In genomic region chr2:121429927-121430511, GRCh38 we compare ENCODE assay signal across 20 cellular contexts.
A peak's percentile ranks its signal among the peaks of the same experiment; 100 is the strongest.
DNase-seq lines count a peak whose midpoint lies in the region; ATAC-seq, FAIRE-seq and TF ChIP-seq lines count a peak whose summit lies in the region.
"Had no signal": no experiment of that assay in that cellular context is flagged by ENCODE, and none has a peak within 500 bp of the region (broad histone marks: within the 10 kb centered on the region; RNA-seq: fewer than 3 reads in every experiment).

No MANE protein-coding gene starts in this region.

- TF ChIP-seq POLR2A in heart left ventricle (IDR thresholded peaks at IDR 0.05) (no peak), K562 (conservative IDR thresholded peaks at IDR 0.05) (no peak)

- POLR2A ChIA-PET in K562 (lab: Yijun Ruan, JAX) = interaction anchor here (0.9 to 1.7 kb wide), 3 partner anchors 14 to 101 kb away, joined by 3 to 6 read pairs (median 5); partner anchors contain the start of gene RNU4ATAC
- POLR2A ChIA-PET in naive thymus-derived CD8-positive, alpha-beta T cell (lab: Charles Lee) = no interaction called here

- H3K9ac ChIP-seq in K562 (ENCODE audit: insufficient read depth in 1 of 2, low read depth in 2 of 2, low read length in 2 of 2) (0 out of 4 replicates have a peak overlapping the region, but pooled peaks of 1 of the 2 experiments have one; percentile 11), mucosa of stomach (ENCODE audit: low read length) (peak overlapping the region; percentile 44), endodermal cell (ENCODE audit: extremely low read depth, low read length, poor library complexity, severe bottlenecking) (no peak overlapping the region)
- H3K9ac ChIP-seq: GM23248, SK-N-SH had no signal

- no TSS peak for BruUV-seq in K562 (replicated peaks; lab: Mats Ljungman, UMichigan)

- H3K79me2 ChIP-seq in K562 (ENCODE audit: control insufficient read depth, insufficient read depth, low read length) = no peaks in the 10 kb centered on the region

- CTCF ChIA-PET in K562 (lab: Yijun Ruan, JAX; ENCODE audit: low intra/inter-chr PET ratio) = no interaction called here

- H3K36me3 Mint-ChIP-seq in naive thymus-derived CD8-positive, alpha-beta T cell = peaks cover 5 to 56% (median 34%) of the 10 kb centered on the region in 3 donors
- H3K36me3 Mint-ChIP-seq in endodermal cell (ENCODE audit: low read depth) = peaks cover 42% of the 10 kb centered on the region

- intact Hi-C loops in heart left ventricle (cut with DNase I) (no loop called here), Right ventricle myocardium inferior (cut with DNase I) (no loop called here), K562 (cut with micrococcal nuclease) (no loop called here)

- no peaks in the 10 kb centered on the region for H3K27me3 Mint-ChIP-seq in naive thymus-derived CD8-positive, alpha-beta T cell
- no peaks in the 10 kb centered on the region for H3K27me3 Mint-ChIP-seq in endodermal cell (ENCODE audit: insufficient read depth)
- H3K27me3 Mint-ChIP-seq: CD4-positive, CD25-positive, alpha-beta regulatory T cell had no signal

- H3K9me3 ChIP-seq in heart left ventricle (no peaks in the 10 kb centered on the region), K562 (replicated peaks; ENCODE audit: control insufficient read depth, insufficient read depth, low read depth, low read length) (no peaks in the 10 kb centered on the region), mucosa of stomach (ENCODE audit: control insufficient read depth, low read length) (no peaks in the 10 kb centered on the region), endodermal cell (ENCODE audit: control insufficient read depth, low read length) (no peaks in the 10 kb centered on the region)
- H3K9me3 ChIP-seq: A549, MG63, SK-N-SH had no signal

- TF ChIP-seq CTCF in heart left ventricle (IDR thresholded peaks at IDR 0.05) = no peak
- TF ChIP-seq CTCF in K562 (IDR thresholded peaks at IDR 0.05 in 2 of 3, conservative IDR thresholded peaks at IDR 0.05 in 1 of 3; ENCODE audit: insufficient read depth in 2 of 3, low read depth in 1 of 3, low read length in 3 of 3) = no peak
- TF ChIP-seq CTCF in endodermal cell (conservative IDR thresholded peaks at IDR 0.05) = no peak

- 73 to 79% (median 75%) methylated on average over 16 of the region's 16 CpGs for WGBS in heart left ventricle, 4 donors
- 78% methylated on average over 16 of the region's 16 CpGs for whole genome bisulfite sequencing in K562 (ENCODE audit: insufficient coverage, low coverage, missing lambda C conversion rate)
- 97 to 98% methylated on average over 12 to 16 of the region's 16 CpGs for WGBS in endodermal cell (ENCODE audit: insufficient coverage in 1 of 2, insufficient read length in 1 of 2), 2 experiments

- H3K4me1 ChIP-seq in heart left ventricle (peaks cover 0 to 20% (median 6%) of the 10 kb centered on the region in 12 donors), K562 (replicated peaks in 1 of 2; ENCODE audit: control insufficient read depth in 2 of 2, insufficient read depth in 2 of 2, low read length in 2 of 2) (peaks cover 4 to 12% of the 10 kb centered on the region in 2 experiments; a peak in 3 of 5 replicates), mucosa of stomach (ENCODE audit: control insufficient read depth, insufficient read depth, low read length) (peaks cover 11% of the 10 kb centered on the region), endodermal cell (ENCODE audit: control insufficient read depth, insufficient read depth, low read length) (peaks cover 4% of the 10 kb centered on the region)
- H3K4me1 ChIP-seq: A549 had no signal

- no peaks in the 10 kb centered on the region for H3K27me3 ChIP-seq in heart left ventricle
- H3K27me3 ChIP-seq in K562 (ENCODE audit: control insufficient read depth in 2 of 2, insufficient read depth in 2 of 2, low read length in 2 of 2) = no peaks in the 10 kb centered on the region
- H3K27me3 ChIP-seq in mucosa of stomach (ENCODE audit: control insufficient read depth, insufficient read depth, low read length) = no peaks in the 10 kb centered on the region
- H3K27me3 ChIP-seq in endodermal cell (ENCODE audit: control insufficient read depth, insufficient read depth, low read length, poor library complexity, severe bottlenecking) = no peaks in the 10 kb centered on the region
- H3K27me3 ChIP-seq: MG63 had no signal

- no peak overlapping the region for H2AFZ ChIP-seq in K562 (ENCODE audit: low read depth, low read length)
- H2AFZ ChIP-seq: GM23248 had no signal

- H3K4me3 Mint-ChIP-seq in naive thymus-derived CD8-positive, alpha-beta T cell = no peak overlapping the region
- no peak overlapping the region for H3K4me3 Mint-ChIP-seq in endodermal cell
- H3K4me3 Mint-ChIP-seq: CD4-positive, CD25-positive, alpha-beta regulatory T cell had no signal

- H3K36me3 ChIP-seq in heart left ventricle = peaks cover 0 to 80% (median 54%) of the 10 kb centered on the region in 9 donors
- peaks cover 37% of the 10 kb centered on the region for H3K36me3 ChIP-seq in K562 (ENCODE audit: control insufficient read depth, insufficient read depth, low read length)
- H3K36me3 ChIP-seq in mucosa of stomach (ENCODE audit: control insufficient read depth, insufficient read depth, low read length) = no peaks in the 10 kb centered on the region
- H3K36me3 ChIP-seq in endodermal cell (ENCODE audit: control insufficient read depth, insufficient read depth, low read length) = peaks cover 34% of the 10 kb centered on the region

- H3K4me1 Mint-ChIP-seq in naive thymus-derived CD8-positive, alpha-beta T cell = no peaks in the 10 kb centered on the region
- peaks cover 18% of the 10 kb centered on the region for H3K4me1 Mint-ChIP-seq in endodermal cell
- H3K4me1 Mint-ChIP-seq: CD4-positive, CD25-positive, alpha-beta regulatory T cell had no signal

- H3K27ac ChIP-seq in heart left ventricle = peak overlapping the region in 5 of 12 donors; percentile 19 to 50 (median 38)
- peak overlapping the region; percentile 14; the same call in 2 of the 3 replicates for H3K27ac ChIP-seq in K562 (ENCODE audit: extremely low read depth, low read depth, low read length)
- H3K27ac ChIP-seq in endodermal cell (ENCODE audit: low read depth, low read length) = no peak overlapping the region
- H3K27ac ChIP-seq: A549, GM23248 had no signal

- 0 out of 2 replicates have a peak overlapping the region, but pooled peaks have one; percentile 24 for H3K4me2 ChIP-seq in K562 (ENCODE audit: insufficient read depth, low read length)
- H3K4me2 ChIP-seq: A549, SK-N-SH had no signal

- FAIRE-seq in K562 (lab: Jason Lieb, UNC) = no peak
- FAIRE-seq: A549 had no signal

- H3K4me3 ChIP-seq in heart left ventricle (no peak overlapping the region), K562 (no peak overlapping the region), mucosa of stomach (ENCODE audit: low read length) (no peak overlapping the region), endodermal cell (ENCODE audit: low read length) (no peak overlapping the region)
- H3K4me3 ChIP-seq: A549, GM23248, MG63 had no signal

- no peak overlapping the region for H3K27ac Mint-ChIP-seq in naive thymus-derived CD8-positive, alpha-beta T cell
- H3K27ac Mint-ChIP-seq in endodermal cell = no peak overlapping the region

- H4K20me1 ChIP-seq in K562 (replicated peaks; ENCODE audit: control insufficient read depth, insufficient read depth, low read length) = no peaks in the 10 kb centered on the region

- TF ChIP-seq RAD21 in K562 (CRISPR knock-in tag; conservative IDR thresholded peaks at IDR 0.05 in 1 of 2, IDR thresholded peaks at IDR 0.05 in 1 of 2) = no peak

- in situ Hi-C loops in K562 (cut with MboI) = no loop called here

- no peaks in the 10 kb centered on the region for H3K9me1 ChIP-seq in K562 (ENCODE audit: control insufficient read depth, insufficient read depth, low read length)

- DNase-seq in heart left ventricle (no peak), Right ventricle myocardium inferior (ENCODE audit: missing footprints) (no peak), K562 (ENCODE audit: extremely low read depth in 1 of 4, low spot score in 3 of 4) (no peak), AG08396 (ENCODE audit: low spot score) (no peak), endodermal cell (no peak)
- no peak for DNase-seq in naive thymus-derived CD8-positive, alpha-beta T cell
- DNase-seq: CD4-positive, CD25-positive, alpha-beta regulatory T cell; DMS79 treated with DMSO at 0.1 percent for 48 hours; GM23248; MG63; NCI-H1417 treated with DMSO at 0.1 percent for 48 hours; NCI-H187; NCI-H446 treated with DMSO at 0.1 percent for 48 hours; NCI-H526 treated with DMSO at 0.1 percent for 48 hours; PC-3; SHP77 treated with DMSO at 0.1 percent for 48 hours; SK-N-SH had no signal

- H3K9me3 Mint-ChIP-seq in naive thymus-derived CD8-positive, alpha-beta T cell = no peaks in the 10 kb centered on the region
- H3K9me3 Mint-ChIP-seq in endodermal cell = no peaks in the 10 kb centered on the region
- H3K9me3 Mint-ChIP-seq: CD4-positive, CD25-positive, alpha-beta regulatory T cell had no signal

- peak; percentile 38 to 59 (median 43) for ATAC-seq in heart left ventricle
- no peak for ATAC-seq in Right ventricle myocardium inferior
- peak; percentile 37 for ATAC-seq in K562
- no peak for ATAC-seq in HG03432 (IDR thresholded peaks at IDR 0.05; ENCODE audit: unreplicated experiment)
- ATAC-seq in naive thymus-derived CD8-positive, alpha-beta T cell = no peak
- ATAC-seq: A549, PC-3 had no signal

- no peak for TF ChIP-seq EP300 in K562 (IDR thresholded peaks at IDR 0.05; ENCODE audit: low read length)

TF ChIP-seq in K562, 482 proteins besides CTCF, POLR2A, EP300 and RAD21 (continues in another document):
- TF ChIP-seq SAP30 (IDR thresholded peaks at IDR 0.05; ENCODE audit: borderline replicate concordance, insufficient read depth, low read depth, low read length, poor library complexity, severe bottlenecking) (no peak), FOSL1 (tag; conservative IDR thresholded peaks at IDR 0.05) (peak; percentile 66), ZBTB33 (CRISPR knock-in tag; IDR thresholded peaks at IDR 0.05) (peak; percentile 63; the same call in 1 of the 2 replicates), POLR3A (IDR thresholded peaks at IDR 0.05; ENCODE audit: borderline replicate concordance, extremely low read depth, insufficient read depth, insufficient read length) (no peak), ZNF165 (CRISPR knock-in tag; IDR thresholded peaks at IDR 0.05; ENCODE audit: borderline replicate concordance) (no peak), MIER1 (IDR thresholded peaks at IDR 0.05; ENCODE audit: low read depth) (no peak)

Comparison
In these comparisons a context has a peak if more than half of its experiments do, and no peak if none do; other contexts are left out.
1. ATAC-seq: peak in heart left ventricle (4 of 4) and K562 (single experiment); none in Right ventricle myocardium inferior (single experiment), HG03432 (single experiment) and naive thymus-derived CD8-positive, alpha-beta T cell (0 of 2).